Comparison of ENCODE assay signal across 13 cellular contexts in the genomic region with DNA sequence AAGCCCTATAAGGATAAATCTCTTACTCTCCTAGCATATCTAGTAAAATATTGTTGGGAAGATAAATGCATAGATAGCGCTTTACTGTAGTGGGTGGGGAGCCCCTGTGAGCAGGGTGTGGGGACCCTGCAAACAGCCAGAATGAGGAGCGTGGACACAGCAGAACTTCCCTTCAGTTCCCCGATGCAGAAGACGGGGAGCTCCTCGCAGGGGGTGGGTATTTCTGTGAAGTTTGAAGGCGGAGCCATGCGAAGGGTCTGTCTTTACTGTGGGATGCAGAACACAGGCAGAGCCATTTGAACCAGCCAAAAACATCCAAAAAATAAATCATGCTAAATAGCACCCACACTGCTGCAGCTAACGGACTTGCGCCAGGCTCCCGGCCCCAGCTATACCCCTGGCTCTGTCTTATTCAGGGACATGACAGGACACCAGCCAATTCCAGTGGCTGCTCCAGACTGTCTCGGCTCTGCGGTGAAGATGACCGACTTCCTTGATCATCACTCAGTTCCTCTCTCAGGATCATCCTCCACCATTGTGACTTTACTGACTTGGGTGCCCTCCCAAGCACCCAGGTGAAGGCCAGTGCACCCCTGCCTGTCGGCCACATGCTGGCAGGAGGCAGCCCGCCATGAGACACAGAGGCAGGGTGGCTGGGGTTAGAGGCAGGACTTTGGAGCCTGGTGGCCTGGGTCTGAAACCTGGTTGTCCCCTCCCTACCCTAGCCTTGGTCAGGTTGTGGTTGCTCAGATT.
"Had no signal": no experiment of that assay in that cellular context is flagged by ENCODE, and none has a peak within 500 bp of the region (broad histone marks: within the 10 kb centered on the region; RNA-seq: fewer than 3 reads in every experiment).

No MANE protein-coding gene starts in this region.

- H3K9me3 ChIP-seq: tibial nerve had no signal

- H3K4me1 ChIP-seq: spleen had no signal

- H3K36me3 Mint-ChIP-seq: activated naive CD8-positive, alpha-beta T cell treated with anti-CD3 and anti-CD28 coated beads for 36 hours; naive thymus-derived CD8-positive, alpha-beta T cell had no signal

- H3K4me3 Mint-ChIP-seq: activated CD4-positive, alpha-beta T cell treated with anti-CD3 and anti-CD28 coated beads, Interleukin-2, amount 10 ng/mL, durations not matched to agents 24 days and 14 days; activated naive CD8-positive, alpha-beta T cell treated with anti-CD3 and anti-CD28 coated beads for 36 hours; endodermal cell; naive thymus-derived CD8-positive, alpha-beta T cell; stimulated activated naive CD8-positive, alpha-beta T cell treated with anti-CD3 and anti-CD28 coated beads, Interleukin-15, amount 100 ng/mL, for 72 hours had no signal

- H3K36me3 ChIP-seq: spleen, tibial nerve had no signal

- H3K27me3 Mint-ChIP-seq: activated CD4-positive, alpha-beta T cell treated with anti-CD3 and anti-CD28 coated beads, Interleukin-2, amount 10 ng/mL, durations not matched to agents 24 days and 14 days had no signal

- H3K9me3 Mint-ChIP-seq: activated CD4-positive, alpha-beta T cell treated with anti-CD3 and anti-CD28 coated beads, Interleukin-2, amount 10 ng/mL, durations not matched to agents 24 days and 14 days; activated naive CD8-positive, alpha-beta T cell treated with anti-CD3 and anti-CD28 coated beads for 36 hours; endodermal cell; naive thymus-derived CD8-positive, alpha-beta T cell; stimulated activated naive CD8-positive, alpha-beta T cell treated with anti-CD3 and anti-CD28 coated beads, Interleukin-15, amount 100 ng/mL, for 72 hours had no signal

- H3K4me1 Mint-ChIP-seq: activated CD4-positive, alpha-beta T cell treated with anti-CD3 and anti-CD28 coated beads, Interleukin-2, amount 10 ng/mL, durations not matched to agents 24 days and 14 days; activated naive CD8-positive, alpha-beta T cell treated with anti-CD3 and anti-CD28 coated beads for 36 hours; endodermal cell; naive thymus-derived CD8-positive, alpha-beta T cell; stimulated activated naive CD8-positive, alpha-beta T cell treated with anti-CD3 and anti-CD28 coated beads, Interleukin-15, amount 100 ng/mL, for 72 hours had no signal

- H3K27ac ChIP-seq: dorsolateral prefrontal cortex, spleen had no signal

- DNase-seq: activated CD4-positive, alpha-beta T cell treated with anti-CD3 and anti-CD28 coated beads, Interleukin-2, amount 10 ng/mL, durations not matched to agents 24 days and 14 days; activated CD4-positive, CD25-positive, alpha-beta regulatory T cell; activated CD8-positive, alpha-beta memory T cell treated with anti-CD3 and anti-CD28 coated beads, Interleukin-2, amount 50 U/mL, for 48 hours; activated naive CD8-positive, alpha-beta T cell treated with anti-CD3 and anti-CD28 coated beads for 36 hours; dorsolateral prefrontal cortex; mammary epithelial cell; naive thymus-derived CD8-positive, alpha-beta T cell; occipital lobe; spleen; stimulated activated naive CD8-positive, alpha-beta T cell treated with anti-CD3 and anti-CD28 coated beads, Interleukin-15, amount 100 ng/mL, for 72 hours had no signal

- H3K4me3 ChIP-seq: dorsolateral prefrontal cortex, spleen, tibial nerve had no signal

- H3K27ac Mint-ChIP-seq: activated CD4-positive, alpha-beta T cell treated with anti-CD3 and anti-CD28 coated beads, Interleukin-2, amount 10 ng/mL, durations not matched to agents 24 days and 14 days; activated naive CD8-positive, alpha-beta T cell treated with anti-CD3 and anti-CD28 coated beads for 36 hours; endodermal cell; naive thymus-derived CD8-positive, alpha-beta T cell; stimulated activated naive CD8-positive, alpha-beta T cell treated with anti-CD3 and anti-CD28 coated beads, Interleukin-15, amount 100 ng/mL, for 72 hours had no signal

- ATAC-seq: left lobe of liver; naive thymus-derived CD8-positive, alpha-beta T cell; stimulated activated naive CD8-positive, alpha-beta T cell treated with anti-CD3 and anti-CD28 coated beads, Interleukin-15, amount 100 ng/mL, for 72 hours had no signal

- H3K27me3 ChIP-seq: tibial nerve had no signal
